ENCODE assay signal across 1 cellular context in the genomic region with DNA sequence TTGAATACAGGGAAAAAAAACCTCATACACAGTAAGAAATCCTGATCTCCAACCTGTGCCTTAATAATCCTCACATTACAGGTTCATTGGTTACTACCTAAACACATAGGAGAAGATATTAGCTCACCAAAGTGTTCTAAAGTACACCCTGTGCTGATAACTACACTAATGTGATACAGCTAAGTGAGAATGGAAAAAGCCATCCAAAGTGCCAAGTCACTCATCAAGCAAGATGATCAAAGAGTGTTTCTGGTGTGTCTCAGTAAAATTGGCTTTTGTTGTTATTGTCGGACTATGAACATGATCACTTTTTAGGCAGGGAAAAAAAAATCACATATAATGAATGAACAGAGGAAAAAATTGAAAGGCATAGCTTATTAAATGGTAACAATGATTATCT.
TF ChIP-seq lines count a peak whose summit lies in the region.

No MANE protein-coding gene starts in this region.

TF ChIP-seq in GM12891, 5 proteins besides CTCF, POLR2A, EP300 and RAD21:
- TF ChIP-seq PAX5 (IDR thresholded peaks at IDR 0.05; ENCODE audit: insufficient read depth, low read length, severe bottlenecking) (no peak), TAF1 (IDR thresholded peaks at IDR 0.05; ENCODE audit: low read depth, low read length) (no peak), POLR2AphosphoS5 (IDR thresholded peaks at IDR 0.05; ENCODE audit: low read depth, low read length) (no peak), SPI1 (IDR thresholded peaks at IDR 0.05; ENCODE audit: low read depth, low read length) (no peak), POU2F2 (IDR thresholded peaks at IDR 0.05; ENCODE audit: low read depth, low read length) (no peak)
TF ChIP-seq in GM12891: peak in this region for 0.
